Comparison of ENCODE assay signal across 1 cellular context in genomic region chr15:42286445-42287029, GRCh38.
TF ChIP-seq lines count a peak whose summit lies in the region.

No MANE protein-coding gene starts in this region.

TF ChIP-seq in K562, 482 proteins besides CTCF, POLR2A, EP300 and RAD21 (continues in another document):
- TF ChIP-seq RNF219 (CRISPR knock-in tag; IDR thresholded peaks at IDR 0.05): no peak
- TF ChIP-seq ZNF197 (CRISPR knock-in tag; IDR thresholded peaks at IDR 0.05; ENCODE audit: low read depth): no peak
- TF ChIP-seq CHCHD3 (CRISPR knock-in tag; IDR thresholded peaks at IDR 0.05): no peak
- no peak for TF ChIP-seq TRIM25 (IDR thresholded peaks at IDR 0.05; ENCODE audit: borderline replicate concordance)
- no peak for TF ChIP-seq MAFK (IDR thresholded peaks at IDR 0.05; ENCODE audit: low read length)
- TF ChIP-seq ARID3B (CRISPR knock-in tag; IDR thresholded peaks at IDR 0.05; ENCODE audit: borderline replicate concordance): no peak
- TF ChIP-seq ATF2 (CRISPR knock-in tag; IDR thresholded peaks at IDR 0.05): no peak
- TF ChIP-seq HDGF (IDR thresholded peaks at IDR 0.05): no peak
- no peak for TF ChIP-seq HDAC8 (tag; IDR thresholded peaks at IDR 0.05)
- TF ChIP-seq TAF7 (tag; IDR thresholded peaks at IDR 0.05): no peak
- TF ChIP-seq POLR2H (tag; IDR thresholded peaks at IDR 0.05; ENCODE audit: low read depth): 0 out of 2 replicates have a peak, but pooled peaks have one; percentile 43
- TF ChIP-seq ARID2 (IDR thresholded peaks at IDR 0.05): no peak
- peak in 1 of 2 experiments; percentile 36; a peak in 1 of 4 replicates for TF ChIP-seq RCOR1 (IDR thresholded peaks at IDR 0.05; ENCODE audit: borderline replicate concordance in 1 of 2, low read depth in 2 of 2, low read length in 2 of 2)
- no peak for TF ChIP-seq KLF13 (tag; IDR thresholded peaks at IDR 0.05; ENCODE audit: borderline replicate concordance, low read depth)
- TF ChIP-seq TEAD4 (IDR thresholded peaks at IDR 0.05; ENCODE audit: low read length): no peak
- no peak for TF ChIP-seq TEAD4 (CRISPR knock-in tag; IDR thresholded peaks at IDR 0.05; ENCODE audit: borderline replicate concordance)
- TF ChIP-seq ZNF609 (CRISPR knock-in tag; IDR thresholded peaks at IDR 0.05; ENCODE audit: borderline replicate concordance): no peak
- TF ChIP-seq MCM3 (IDR thresholded peaks at IDR 0.05): no peak
- no peak for TF ChIP-seq CC2D1A (IDR thresholded peaks at IDR 0.05)
- TF ChIP-seq RB1 (IDR thresholded peaks at IDR 0.05; ENCODE audit: low read depth): no peak
- peak; percentile 97 for TF ChIP-seq CEBPB (tag; IDR thresholded peaks at IDR 0.05)
- TF ChIP-seq SOX6 (IDR thresholded peaks at IDR 0.05): peak; percentile 37; the same call in 1 of the 2 replicates
- no peak for TF ChIP-seq HCFC1 (IDR thresholded peaks at IDR 0.05; ENCODE audit: low read depth, low read length)
- TF ChIP-seq MEF2D (tag; conservative IDR thresholded peaks at IDR 0.05; ENCODE audit: low read depth): no peak
- peak; percentile 10; the same call in 1 of the 2 replicates for TF ChIP-seq JUND (IDR thresholded peaks at IDR 0.05; ENCODE audit: borderline replicate concordance, low read depth, low read length)
- TF ChIP-seq JUND (tag; IDR thresholded peaks at IDR 0.05; ENCODE audit: borderline replicate concordance, low read depth, low read length): peak; percentile 36; the same call in 1 of the 3 replicates
- no peak for TF ChIP-seq HLTF (IDR thresholded peaks at IDR 0.05)
- peak; percentile 59; the same call in 1 of the 2 replicates for TF ChIP-seq ZNF134 (CRISPR knock-in tag; conservative IDR thresholded peaks at IDR 0.05)
- no peak for TF ChIP-seq JUNB (CRISPR knock-in tag; conservative IDR thresholded peaks at IDR 0.05)
- peak; percentile 28; the same call in 1 of the 2 replicates for TF ChIP-seq ATF7 (IDR thresholded peaks at IDR 0.05)
- peak in 1 of 2 experiments; percentile 55; a peak in 2 of 4 replicates for TF ChIP-seq FOXA3 (CRISPR knock-in tag; conservative IDR thresholded peaks at IDR 0.05 in 1 of 2, IDR thresholded peaks at IDR 0.05 in 1 of 2)
- no peak for TF ChIP-seq PCBP2 (IDR thresholded peaks at IDR 0.05; ENCODE audit: low read depth, low read length, poor library complexity, severe bottlenecking)
- TF ChIP-seq FOXK1 (CRISPR knock-in tag; IDR thresholded peaks at IDR 0.05; ENCODE audit: borderline replicate concordance): no peak
- no peak for TF ChIP-seq ARID3A (IDR thresholded peaks at IDR 0.05; ENCODE audit: borderline replicate concordance, low read depth, low read length)
- TF ChIP-seq ZNF408 (CRISPR knock-in tag; IDR thresholded peaks at IDR 0.05; ENCODE audit: low read depth): no peak
- TF ChIP-seq ZNF707 (CRISPR knock-in tag; conservative IDR thresholded peaks at IDR 0.05): no peak
- no peak for TF ChIP-seq CBX1 (IDR thresholded peaks at IDR 0.05; ENCODE audit: low read depth)
- no peak for TF ChIP-seq SPI1 (IDR thresholded peaks at IDR 0.05; ENCODE audit: borderline replicate concordance, low read depth, low read length)
- TF ChIP-seq HMBOX1 (IDR thresholded peaks at IDR 0.05): 0 out of 2 replicates have a peak, but pooled peaks have one; percentile 29
- no peak for TF ChIP-seq CHD2 (IDR thresholded peaks at IDR 0.05; ENCODE audit: low read depth, low read length)
- TF ChIP-seq TAF9B (IDR thresholded peaks at IDR 0.05; ENCODE audit: partially characterized antibody): no peak
- TF ChIP-seq ARID1B (IDR thresholded peaks at IDR 0.05): peak; percentile 18; the same call in 1 of the 2 replicates
- peak; percentile 33; the same call in 1 of the 2 replicates for TF ChIP-seq CEBPG (CRISPR knock-in tag; IDR thresholded peaks at IDR 0.05)
- TF ChIP-seq CEBPG (tag; conservative IDR thresholded peaks at IDR 0.05 in 1 of 2, IDR thresholded peaks at IDR 0.05 in 1 of 2): peak; percentile 95 to 97
- TF ChIP-seq RBM25 (IDR thresholded peaks at IDR 0.05; ENCODE audit: low read depth, low read length, severe bottlenecking): peak; percentile 6
- peak; percentile 92 for TF ChIP-seq ATF3 (IDR thresholded peaks at IDR 0.05)
- no peak for TF ChIP-seq ATF3 (CRISPR knock-in tag; conservative IDR thresholded peaks at IDR 0.05)
- TF ChIP-seq ZNF175 (CRISPR knock-in tag; IDR thresholded peaks at IDR 0.05; ENCODE audit: low read depth): no peak
- TF ChIP-seq NR2C1 (IDR thresholded peaks at IDR 0.05): no peak
- no peak for TF ChIP-seq NR2C1 (tag; IDR thresholded peaks at IDR 0.05)
- TF ChIP-seq NR4A1 (CRISPR knock-in tag; IDR thresholded peaks at IDR 0.05): no peak
- TF ChIP-seq NR4A1 (tag; IDR thresholded peaks at IDR 0.05): no peak
- TF ChIP-seq SMAD2 (IDR thresholded peaks at IDR 0.05; ENCODE audit: low read depth, low read length): no peak
- TF ChIP-seq TRIM24 (IDR thresholded peaks at IDR 0.05): 0 out of 4 replicates have a peak, but pooled peaks of 1 of the 2 experiments have one; percentile 41
- no peak for TF ChIP-seq MXD1 (CRISPR knock-in tag; IDR thresholded peaks at IDR 0.05; ENCODE audit: borderline replicate concordance, poor library complexity, severe bottlenecking)
